Comparison of ENCODE assay signal across 1 cellular context in the genomic region with DNA sequence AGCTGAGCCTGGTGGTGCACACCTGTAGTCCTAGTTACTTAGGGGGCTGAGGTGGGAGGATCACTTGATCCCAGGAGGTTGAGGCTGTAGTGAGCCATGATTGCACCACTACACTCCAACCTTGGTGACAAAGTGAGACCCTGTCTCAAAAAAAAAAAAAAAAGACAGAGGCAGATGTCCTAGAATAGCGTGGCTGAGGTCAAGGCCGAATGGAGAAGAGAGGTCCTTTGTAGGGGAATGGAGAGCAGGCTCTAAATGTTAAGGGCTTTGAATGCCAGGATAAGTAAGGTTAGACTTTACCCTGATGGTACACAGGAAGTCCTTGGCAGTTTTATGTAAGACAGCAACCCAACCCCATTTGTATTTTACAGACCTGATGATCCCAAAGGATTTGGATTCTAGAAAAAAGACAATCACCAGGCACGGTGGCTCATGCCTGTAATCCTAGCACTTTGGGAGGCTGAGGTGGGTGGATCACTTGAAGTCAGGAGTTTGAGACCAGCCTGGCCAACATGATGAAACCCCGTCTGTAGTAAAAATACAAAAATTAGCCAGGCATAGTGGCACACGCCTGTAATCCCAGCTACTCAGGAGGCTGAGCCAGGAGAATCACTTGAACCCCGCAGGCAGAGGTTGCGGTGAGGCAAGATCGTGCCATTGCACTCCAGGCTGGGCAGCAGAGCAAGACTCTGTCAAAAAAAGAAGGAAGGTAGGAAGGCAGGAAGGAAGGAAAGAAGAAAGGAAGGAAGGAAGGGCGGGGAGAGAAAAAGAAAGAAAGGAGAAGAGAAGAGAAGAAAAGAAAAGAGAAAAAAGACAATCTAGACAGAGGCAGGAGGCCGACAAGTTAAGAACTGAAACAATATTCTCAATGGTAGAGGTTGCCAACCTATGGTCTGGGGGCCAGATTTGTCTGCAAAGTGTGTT.
TF ChIP-seq lines count a peak whose summit lies in the region.

No MANE protein-coding gene starts in this region.

TF ChIP-seq in HCT116, 20 proteins besides CTCF, POLR2A, EP300 and RAD21:
- TF ChIP-seq CBX3 (IDR thresholded peaks at IDR 0.05; ENCODE audit: low read depth) (no peak), FOSL1 (IDR thresholded peaks at IDR 0.05; ENCODE audit: low read depth) (no peak), SP1 (IDR thresholded peaks at IDR 0.05; ENCODE audit: low read depth) (no peak), EGR1 (IDR thresholded peaks at IDR 0.05; ENCODE audit: low read depth) (no peak), ELF1 (IDR thresholded peaks at IDR 0.05; ENCODE audit: borderline replicate concordance, low read depth) (no peak), SRF (IDR thresholded peaks at IDR 0.05; ENCODE audit: low read depth) (no peak), POLR2AphosphoS5 (IDR thresholded peaks at IDR 0.05; ENCODE audit: low read depth, low read length) (no peak), TCF7L2 (IDR thresholded peaks at IDR 0.05; ENCODE audit: borderline replicate concordance, extremely low read depth, insufficient read depth, insufficient read length) (no peak), ZNF274 (IDR thresholded peaks at IDR 0.05; ENCODE audit: low read depth, low read length) (no peak), ZFX (IDR thresholded peaks at IDR 0.05) (no peak), CEBPB (IDR thresholded peaks at IDR 0.05; ENCODE audit: low read depth) (no peak), EZH2phosphoT487 (IDR thresholded peaks at IDR 0.05; ENCODE audit: borderline replicate concordance) (no peak), YY1 (IDR thresholded peaks at IDR 0.05; ENCODE audit: extremely low read depth, insufficient replicate concordance, low read depth, low read length) (no peak), SIN3A (IDR thresholded peaks at IDR 0.05; ENCODE audit: low read depth) (no peak)
- TF ChIP-seq, protein P1, sequence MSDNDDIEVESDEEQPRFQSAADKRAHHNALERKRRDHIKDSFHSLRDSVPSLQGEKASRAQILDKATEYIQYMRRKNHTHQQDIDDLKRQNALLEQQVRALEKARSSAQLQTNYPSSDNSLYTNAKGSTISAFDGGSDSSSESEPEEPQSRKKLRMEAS (IDR thresholded peaks at IDR 0.05): no peak
- TF ChIP-seq, protein P2, sequence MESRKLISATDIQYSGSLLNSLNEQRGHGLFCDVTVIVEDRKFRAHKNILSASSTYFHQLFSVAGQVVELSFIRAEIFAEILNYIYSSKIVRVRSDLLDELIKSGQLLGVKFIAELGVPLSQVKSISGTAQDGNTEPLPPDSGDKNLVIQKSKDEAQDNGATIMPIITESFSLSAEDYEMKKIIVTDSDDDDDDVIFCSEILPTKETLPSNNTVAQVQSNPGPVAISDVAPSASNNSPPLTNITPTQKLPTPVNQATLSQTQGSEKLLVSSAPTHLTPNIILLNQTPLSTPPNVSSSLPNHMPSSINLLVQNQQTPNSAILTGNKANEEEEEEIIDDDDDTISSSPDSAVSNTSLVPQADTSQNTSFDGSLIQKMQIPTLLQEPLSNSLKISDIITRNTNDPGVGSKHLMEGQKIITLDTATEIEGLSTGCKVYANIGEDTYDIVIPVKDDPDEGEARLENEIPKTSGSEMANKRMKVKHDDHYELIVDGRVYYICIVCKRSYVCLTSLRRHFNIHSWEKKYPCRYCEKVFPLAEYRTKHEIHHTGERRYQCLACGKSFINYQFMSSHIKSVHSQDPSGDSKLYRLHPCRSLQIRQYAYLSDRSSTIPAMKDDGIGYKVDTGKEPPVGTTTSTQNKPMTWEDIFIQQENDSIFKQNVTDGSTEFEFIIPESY (IDR thresholded peaks at IDR 0.05; ENCODE audit: extremely low read depth, insufficient replicate concordance, low read length): no peak
- TF ChIP-seq, protein P3, sequence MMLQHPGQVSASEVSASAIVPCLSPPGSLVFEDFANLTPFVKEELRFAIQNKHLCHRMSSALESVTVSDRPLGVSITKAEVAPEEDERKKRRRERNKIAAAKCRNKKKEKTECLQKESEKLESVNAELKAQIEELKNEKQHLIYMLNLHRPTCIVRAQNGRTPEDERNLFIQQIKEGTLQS (IDR thresholded peaks at IDR 0.05): no peak
- TF ChIP-seq, protein P4, sequence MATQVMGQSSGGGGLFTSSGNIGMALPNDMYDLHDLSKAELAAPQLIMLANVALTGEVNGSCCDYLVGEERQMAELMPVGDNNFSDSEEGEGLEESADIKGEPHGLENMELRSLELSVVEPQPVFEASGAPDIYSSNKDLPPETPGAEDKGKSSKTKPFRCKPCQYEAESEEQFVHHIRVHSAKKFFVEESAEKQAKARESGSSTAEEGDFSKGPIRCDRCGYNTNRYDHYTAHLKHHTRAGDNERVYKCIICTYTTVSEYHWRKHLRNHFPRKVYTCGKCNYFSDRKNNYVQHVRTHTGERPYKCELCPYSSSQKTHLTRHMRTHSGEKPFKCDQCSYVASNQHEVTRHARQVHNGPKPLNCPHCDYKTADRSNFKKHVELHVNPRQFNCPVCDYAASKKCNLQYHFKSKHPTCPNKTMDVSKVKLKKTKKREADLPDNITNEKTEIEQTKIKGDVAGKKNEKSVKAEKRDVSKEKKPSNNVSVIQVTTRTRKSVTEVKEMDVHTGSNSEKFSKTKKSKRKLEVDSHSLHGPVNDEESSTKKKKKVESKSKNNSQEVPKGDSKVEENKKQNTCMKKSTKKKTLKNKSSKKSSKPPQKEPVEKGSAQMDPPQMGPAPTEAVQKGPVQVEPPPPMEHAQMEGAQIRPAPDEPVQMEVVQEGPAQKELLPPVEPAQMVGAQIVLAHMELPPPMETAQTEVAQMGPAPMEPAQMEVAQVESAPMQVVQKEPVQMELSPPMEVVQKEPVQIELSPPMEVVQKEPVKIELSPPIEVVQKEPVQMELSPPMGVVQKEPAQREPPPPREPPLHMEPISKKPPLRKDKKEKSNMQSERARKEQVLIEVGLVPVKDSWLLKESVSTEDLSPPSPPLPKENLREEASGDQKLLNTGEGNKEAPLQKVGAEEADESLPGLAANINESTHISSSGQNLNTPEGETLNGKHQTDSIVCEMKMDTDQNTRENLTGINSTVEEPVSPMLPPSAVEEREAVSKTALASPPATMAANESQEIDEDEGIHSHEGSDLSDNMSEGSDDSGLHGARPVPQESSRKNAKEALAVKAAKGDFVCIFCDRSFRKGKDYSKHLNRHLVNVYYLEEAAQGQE (IDR thresholded peaks at IDR 0.05; ENCODE audit: low read depth): no peak
